In the genomic region with DNA sequence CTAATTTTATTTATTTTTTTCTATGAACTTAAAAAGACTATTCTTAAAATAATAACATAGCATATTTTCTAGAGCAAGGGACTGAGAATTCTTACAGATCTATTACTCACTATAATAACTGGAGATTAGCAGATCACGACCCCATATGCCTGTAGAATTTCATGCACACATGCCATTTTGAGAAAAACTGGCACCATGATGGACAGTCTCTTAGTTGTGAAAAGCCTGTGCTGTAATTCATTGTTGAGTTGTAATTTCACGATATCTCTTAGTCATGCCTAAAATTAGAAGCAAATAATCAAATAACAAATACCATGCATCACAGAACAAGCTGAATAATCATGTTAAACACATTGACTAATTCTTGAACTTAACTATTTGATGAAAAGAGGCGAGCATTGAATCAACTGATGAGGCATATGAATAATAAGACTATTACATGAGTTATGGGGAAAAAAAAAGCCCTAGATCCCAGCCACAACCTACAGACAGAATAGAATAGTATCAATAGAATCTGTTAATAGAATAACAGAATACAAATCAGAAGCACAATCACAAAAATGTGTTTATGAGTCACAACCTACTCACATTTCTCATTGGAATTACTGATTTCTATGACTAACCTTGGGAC, we compare ENCODE assay signal across 27 cellular contexts. TPM values are rescaled to one million over a fixed set of nuclear protein-coding genes. Genes with fewer than 3 reads are reported as not detected.
DNase-seq lines count a peak whose midpoint lies in the region; ATAC-seq and TF ChIP-seq lines count a peak whose summit lies in the region.
"Had no signal": no experiment of that assay in that cellular context is flagged by ENCODE, and none has a peak within 500 bp of the region (broad histone marks: within the 10 kb centered on the region; RNA-seq: fewer than 3 reads in every experiment).

No MANE protein-coding gene starts in this region.

- H4K20me1 ChIP-seq in mammary epithelial cell (ENCODE audit: insufficient read depth, low read length): no peaks in the 10 kb centered on the region

- no peak overlapping the region for H3K27ac Mint-ChIP-seq in MCF 10A (ENCODE audit: low read depth, unreplicated experiment)
- no peak overlapping the region for H3K27ac Mint-ChIP-seq in activated naive CD4-positive, alpha-beta T cell treated with anti-CD3 and anti-CD28 coated beads, Interleukin-2, amount 50 U/mL, for 72 hours
- H3K27ac Mint-ChIP-seq: activated naive CD8-positive, alpha-beta T cell treated with anti-CD3 and anti-CD28 coated beads, Interleukin-2, amount 10 ng/mL, durations not matched to agents 7 days and 5 days; activated T-helper 2 cell treated with anti-CD3 and anti-CD28 coated beads, Interferon-gamma antibody, Interleukin-2, Interleukin-4, amounts not matched to agents 10 μg/mL and 5 μg/mL and 100 μg/mL, durations not matched to agents 14 hours and 24 hours and 36 hours; IgD-negative memory B cell; memory B cell; progenitor cell of endocrine pancreas had no signal

- no peaks in the 10 kb centered on the region for H3K36me3 Mint-ChIP-seq in MCF 10A (ENCODE audit: insufficient read depth, unreplicated experiment)
- no peaks in the 10 kb centered on the region for H3K36me3 Mint-ChIP-seq in activated naive CD4-positive, alpha-beta T cell treated with anti-CD3 and anti-CD28 coated beads, Interleukin-2, amount 50 U/mL, for 72 hours
- H3K36me3 Mint-ChIP-seq: activated naive CD8-positive, alpha-beta T cell treated with anti-CD3 and anti-CD28 coated beads, Interleukin-2, amount 10 ng/mL, durations not matched to agents 7 days and 5 days; IgD-negative memory B cell; memory B cell had no signal

- H3K27me3 Mint-ChIP-seq in MCF 10A (ENCODE audit: insufficient read depth, unreplicated experiment): no peaks in the 10 kb centered on the region
- H3K27me3 Mint-ChIP-seq: IgD-negative memory B cell, memory B cell, progenitor cell of endocrine pancreas had no signal

- H3K27ac ChIP-seq in mammary epithelial cell (ENCODE audit: insufficient read depth, low read depth, low read length): peak overlapping the region; percentile 20
- H3K27ac ChIP-seq: 22Rv1, body of pancreas, skin epidermis had no signal

- no peak overlapping the region for H3K4me2 ChIP-seq in mammary epithelial cell (ENCODE audit: insufficient read depth, low read depth, low read length)

- H3K4me3 ChIP-seq in mammary epithelial cell (replicated peaks in 1 of 3; ENCODE audit: insufficient read depth in 1 of 3, low read depth in 2 of 3, low read length in 3 of 3) (no peak overlapping the region), adipocyte (ENCODE audit: low read length) (peak overlapping the region; percentile 44), fibroblast of the aortic adventitia (ENCODE audit: low read depth, low read length) (no peak overlapping the region)
- H3K4me3 ChIP-seq: body of pancreas, skin epidermis had no signal

- WGBS in mammary epithelial cell (ENCODE audit: low coverage, missing lambda C conversion rate): 29% methylated on average over 3 of the region's 3 CpGs

- H3K4me3 Mint-ChIP-seq in MCF 10A (ENCODE audit: unreplicated experiment): no peak overlapping the region
- H3K4me3 Mint-ChIP-seq: activated naive CD8-positive, alpha-beta T cell treated with anti-CD3 and anti-CD28 coated beads, Interleukin-2, amount 10 ng/mL, durations not matched to agents 7 days and 5 days; IgD-negative memory B cell; memory B cell had no signal

- in situ Hi-C loops in mammary epithelial cell (cut with MboI; ENCODE audit: low sequenced_read_pairs in 2 of 2) (no loop called here), ACHN (cut with HindIII; ENCODE audit: low pct_ligation_motif_present, low pct_unique_long_range_greater_than_20kb, low sequenced_read_pairs) (no loop called here)

- no peak overlapping the region for H2AFZ ChIP-seq in mammary epithelial cell (ENCODE audit: low read depth, low read length)

- CTCF ChIA-PET in mammary epithelial cell (lab: Charles Lee; ENCODE audit: low non-redundant PET): no interaction called here
- CTCF ChIA-PET in MCF 10A (lab: Yijun Ruan, JAX): no interaction called here

- H3K4me1 Mint-ChIP-seq in MCF 10A (ENCODE audit: insufficient read depth, unreplicated experiment): peaks cover 8% of the 10 kb centered on the region
- H3K4me1 Mint-ChIP-seq: activated naive CD8-positive, alpha-beta T cell treated with anti-CD3 and anti-CD28 coated beads, Interleukin-2, amount 10 ng/mL, durations not matched to agents 7 days and 5 days; IgD-negative memory B cell; memory B cell had no signal

- H3K4me1 ChIP-seq in mammary epithelial cell (ENCODE audit: insufficient read depth, low read length) (peaks cover 12% of the 10 kb centered on the region), adipocyte (ENCODE audit: control insufficient read depth, insufficient read depth, low read length) (peaks cover 16% of the 10 kb centered on the region)

- H3K9me3 Mint-ChIP-seq in MCF 10A (ENCODE audit: unreplicated experiment): peaks cover 12% of the 10 kb centered on the region
- H3K9me3 Mint-ChIP-seq in activated naive CD4-positive, alpha-beta T cell treated with anti-CD3 and anti-CD28 coated beads, Interleukin-2, amount 50 U/mL, for 72 hours: peaks cover 0 to 5% of the 10 kb centered on the region in 2 donors
- H3K9me3 Mint-ChIP-seq: activated naive CD8-positive, alpha-beta T cell treated with anti-CD3 and anti-CD28 coated beads, Interleukin-2, amount 10 ng/mL, durations not matched to agents 7 days and 5 days; activated T-helper 2 cell treated with anti-CD3 and anti-CD28 coated beads, Interferon-gamma antibody, Interleukin-2, Interleukin-4, amounts not matched to agents 10 μg/mL and 5 μg/mL and 100 μg/mL, durations not matched to agents 14 hours and 24 hours and 36 hours had no signal

- H3K27me3 ChIP-seq in mammary epithelial cell (ENCODE audit: insufficient read depth, low read length) (no peaks in the 10 kb centered on the region), adipocyte (replicated peaks; ENCODE audit: control insufficient read depth, insufficient read depth, low read length) (no peaks in the 10 kb centered on the region)
- H3K27me3 ChIP-seq: body of pancreas had no signal

- intact Hi-C loops in mammary epithelial cell (cut with micrococcal nuclease): no loop called here
- intact Hi-C loops in MCF 10A (cut with micrococcal nuclease): no loop called here

- POLR2A ChIA-PET in MCF 10A (lab: Yijun Ruan, JAX): interaction anchor here (0.5 to 1.3 kb wide), 4 partner anchors 15 to 74 kb away, joined by 3 to 7 read pairs (median 4); partner anchors contain the start of gene RNF217

- H3K36me3 ChIP-seq in mammary epithelial cell (ENCODE audit: insufficient read depth, low read length) (no peaks in the 10 kb centered on the region), adipocyte (ENCODE audit: control insufficient read depth, insufficient read depth, low read length, severe bottlenecking) (no peaks in the 10 kb centered on the region)

- dilution Hi-C loops in mammary epithelial cell (cut with HindIII; ENCODE audit: low sequenced_read_pairs): no loop called here

- H3K9ac ChIP-seq in mammary epithelial cell (ENCODE audit: insufficient read depth, low read length) (no peak overlapping the region), adipocyte (ENCODE audit: low read length) (no peak overlapping the region)

- H3K9me3 ChIP-seq in mammary epithelial cell (replicated peaks; ENCODE audit: insufficient read depth, low read length): no peaks in the 10 kb centered on the region
- H3K9me3 ChIP-seq in adipocyte (ENCODE audit: control insufficient read depth, low read length): peaks cover 7% of the 10 kb centered on the region
- H3K9me3 ChIP-seq: body of pancreas had no signal

- BruUV-seq in mammary epithelial cell (replicated peaks; lab: Mats Ljungman, UMichigan) (no TSS peak), MCF 10A (replicated peaks; lab: Mats Ljungman, UMichigan) (no TSS peak)

- H3K79me2 ChIP-seq in mammary epithelial cell (ENCODE audit: insufficient read depth, low read length): no peaks in the 10 kb centered on the region

- no peak for TF ChIP-seq CTCF in mammary epithelial cell (conservative IDR thresholded peaks at IDR 0.05 in 1 of 2, IDR thresholded peaks at IDR 0.05 in 1 of 2; ENCODE audit: extremely low read depth in 1 of 2, insufficient read depth in 1 of 2, low read depth in 1 of 2, low read length in 2 of 2)
- TF ChIP-seq CTCF in MCF 10A (IDR thresholded peaks at IDR 0.05; ENCODE audit: unreplicated experiment): no peak
- no peak for TF ChIP-seq CTCF in fibroblast of the aortic adventitia (IDR thresholded peaks at IDR 0.05; ENCODE audit: insufficient read depth, low read length)

- no peak for ATAC-seq in GM21723 (IDR thresholded peaks at IDR 0.05; ENCODE audit: unreplicated experiment)
- no peak for ATAC-seq in activated naive CD4-positive, alpha-beta T cell treated with anti-CD3 and anti-CD28 coated beads, Interleukin-2, amount 50 U/mL, for 72 hours
- ATAC-seq: body of pancreas had no signal

- DNase-seq in mammary epithelial cell: peak; percentile 74
- no peak for DNase-seq in MCF 10A (ENCODE audit: unreplicated experiment)
- no peak for DNase-seq in adipocyte (ENCODE audit: low read depth)
- peak; percentile 35 for DNase-seq in fibroblast of the aortic adventitia (ENCODE audit: low read depth)
- no peak for DNase-seq in activated naive CD4-positive, alpha-beta T cell treated with anti-CD3 and anti-CD28 coated beads, Interleukin-2, amount 50 U/mL, for 72 hours (ENCODE audit: low spot score in 2 of 2)
- no peak for DNase-seq in activated naive CD4-positive, alpha-beta T cell treated with anti-CD3 and anti-CD28 coated beads, Interleukin-2, amount 50 U/mL, for 16 hours
- DNase-seq in ACHN: no peak
- DNase-seq: activated CD4-positive, alpha-beta T cell treated with anti-CD3 and anti-CD28 coated beads, Interleukin-2, amount 50 U/mL, for 4 hours; activated CD4-positive, CD25-positive, alpha-beta regulatory T cell; activated CD8-positive, alpha-beta memory T cell treated with anti-CD3 and anti-CD28 coated beads, Interleukin-2, amount 50 U/mL, for 48 hours; activated naive CD8-positive, alpha-beta T cell treated with anti-CD3 and anti-CD28 coated beads, Interleukin-2, amount 10 ng/mL, durations not matched to agents 7 days and 5 days; body of pancreas; erythroblast; NCI-H1105 treated with DMSO at 0.1 percent for 48 hours; NCI-H2029; NCI-H2227 treated with DMSO at 0.1 percent for 48 hours; NCI-H748 treated with DMSO at 0.1 percent for 48 hours; SHP77; T-helper 9 cell; trophoblast cell had no signal

RNA-seq across cellular contexts. Expression of gene RNF217, which starts 14.3 kb away (rescaled TPM):
- total RNA-seq in mammary epithelial cell: 100 to 1,000 TPM in 1 of 2 donors, 10 to 100 TPM in 1; 53.9 to 103 TPM
- polyA plus RNA-seq in mammary epithelial cell: 25.5 TPM
- polyA minus RNA-seq in mammary epithelial cell: 54.8 TPM
- 22.8 and 24.8 TPM in 2 replicates for total RNA-seq in MCF 10A (2022)
- 24.9 and 25.3 TPM in 2 replicates for total RNA-seq in fibroblast of the aortic adventitia (ENCODE audit: low replicate concordance)
- 1 to 10 TPM in 1 of 2 donors, not detected in 1; 2.0 TPM for total RNA-seq in activated naive CD4-positive, alpha-beta T cell treated with anti-CD3 and anti-CD28 coated beads, Interleukin-2, amount 50 U/mL, for 72 hours
- polyA plus RNA-seq: IgD-negative memory B cell had no signal

Comparison
In these comparisons a context has a peak if more than half of its experiments do, and no peak if none do; other contexts are left out.
1. DNase-seq: peak in mammary epithelial cell (single experiment) and fibroblast of the aortic adventitia (single experiment); none in MCF 10A (single experiment), adipocyte (single experiment), activated naive CD4-positive, alpha-beta T cell treated with anti-CD3 and anti-CD28 coated beads, Interleukin-2, amount 50 U/mL, for 72 hours (0 of 2), activated naive CD4-positive, alpha-beta T cell treated with anti-CD3 and anti-CD28 coated beads, Interleukin-2, amount 50 U/mL, for 16 hours (single experiment) and ACHN (single experiment).